In genomic region chr1:24932284-24932683, GRCh38 we compare ENCODE assay signal across 9 cellular contexts. TPM values are rescaled to one million over a fixed set of nuclear protein-coding genes. Genes with fewer than 3 reads are reported as not detected.
A peak's percentile ranks its signal among the peaks of the same experiment; 100 is the strongest.
DNase-seq lines count a peak whose midpoint lies in the region; ATAC-seq and TF ChIP-seq lines count a peak whose summit lies in the region.
"Had no signal": no experiment of that assay in that cellular context is flagged by ENCODE, and none has a peak within 500 bp of the region (broad histone marks: within the 10 kb centered on the region; RNA-seq: fewer than 3 reads in every experiment).

No MANE protein-coding gene starts in this region.

- H3K9me3 ChIP-seq in mucosa of descending colon = no peaks in the 10 kb centered on the region

- intact Hi-C loops in activated CD4-positive, alpha-beta T cell treated with anti-CD3 and anti-CD28 coated beads for 36 hours (cut with DNase I, micrococcal nuclease) = loop anchor here (1.0 to 5.0 kb wide), 4 partner anchors 23 to 170 kb away; no protein-coding TSS in a partner anchor
- intact Hi-C loops in dorsolateral prefrontal cortex (cut with DNase I) (loop anchor here (5.0 to 10.0 kb wide), 3 partner anchors 173 to 270 kb away; no protein-coding TSS in a partner anchor), mucosa of descending colon (cut with DNase I, micrococcal nuclease) (no loop called here)

- POLR2A ChIA-PET in activated CD4-positive, alpha-beta T cell treated with anti-CD3 and anti-CD28 coated beads for 36 hours (lab: Charles Lee) = interaction anchor here (1.1 to 1.3 kb wide), 2 partner anchors 20 to 105 kb away, joined by 4 to 5 read pairs; no protein-coding TSS in a partner anchor

- H3K27ac Mint-ChIP-seq in activated CD4-positive, alpha-beta T cell treated with anti-CD3 and anti-CD28 coated beads for 36 hours = peak overlapping the region; percentile 59

- peaks cover 67% of the 10 kb centered on the region for H3K4me1 Mint-ChIP-seq in activated CD4-positive, alpha-beta T cell treated with anti-CD3 and anti-CD28 coated beads for 36 hours

- peaks cover 64% of the 10 kb centered on the region for H3K36me3 Mint-ChIP-seq in activated CD4-positive, alpha-beta T cell treated with anti-CD3 and anti-CD28 coated beads for 36 hours (ENCODE audit: low read depth)

- H3K4me1 ChIP-seq in mucosa of descending colon (ENCODE audit: low read depth) (peaks cover 14% of the 10 kb centered on the region), urinary bladder (ENCODE audit: insufficient read depth) (no peaks in the 10 kb centered on the region)

- H3K36me3 ChIP-seq in mucosa of descending colon (ENCODE audit: low read depth) (no peaks in the 10 kb centered on the region), urinary bladder (ENCODE audit: insufficient read depth) (no peaks in the 10 kb centered on the region)

- peak overlapping the region in 34 of 59 donors; percentile 5 to 53 (median 28) for H3K4me3 ChIP-seq in dorsolateral prefrontal cortex
- H3K4me3 ChIP-seq in mucosa of descending colon = no peak overlapping the region
- peak overlapping the region; percentile 4 for H3K4me3 ChIP-seq in urinary bladder (ENCODE audit: low read depth, low read length)

- H3K27me3 Mint-ChIP-seq in activated CD4-positive, alpha-beta T cell treated with anti-CD3 and anti-CD28 coated beads for 36 hours = no peaks in the 10 kb centered on the region

- TF ChIP-seq CTCF in dorsolateral prefrontal cortex (IDR thresholded peaks at IDR 0.05 in 54 of 56, conservative IDR thresholded peaks at IDR 0.05 in 2 of 56; ENCODE audit: low read depth in 1 of 56, partially characterized antibody in 56 of 56) (peak in 54 of 56 donors; percentile 19 to 86 (median 69)), mucosa of descending colon (IDR thresholded peaks at IDR 0.05) (peak; percentile 81)

- DNase-seq in DMS153 (lab: John Stamatoyannopoulos, UW) (peak; percentile 28), KBM-7 (peak; percentile 63), dorsolateral prefrontal cortex (peak in 2 of 10 donors; percentile 30 to 58), mucosa of descending colon (peak; percentile 58 to 77 (median 66)), putamen (ENCODE audit: low spot score) (no peak)
- peak; percentile 82 for DNase-seq in activated CD4-positive, alpha-beta T cell treated with anti-CD3 and anti-CD28 coated beads for 36 hours

- peaks cover 8 to 80% (median 70%) of the 10 kb centered on the region in 45 donors for H3K27me3 ChIP-seq in dorsolateral prefrontal cortex

- peak; percentile 16 for ATAC-seq in activated CD4-positive, alpha-beta T cell treated with anti-CD3 and anti-CD28 coated beads for 36 hours
- ATAC-seq in mucosa of descending colon = peak; percentile 58
- no peak for ATAC-seq in HG02885 (IDR thresholded peaks at IDR 0.05; ENCODE audit: poor library complexity, unreplicated experiment)

- no peaks in the 10 kb centered on the region for H3K9me3 Mint-ChIP-seq in activated CD4-positive, alpha-beta T cell treated with anti-CD3 and anti-CD28 coated beads for 36 hours (ENCODE audit: low read depth)

- no peak overlapping the region for H3K27ac ChIP-seq in dorsolateral prefrontal cortex
- H3K27ac ChIP-seq in urinary bladder (ENCODE audit: low read depth) = no peak overlapping the region
- H3K27ac ChIP-seq: KMS-11 had no signal

- peak overlapping the region; percentile 70 for H3K4me3 Mint-ChIP-seq in activated CD4-positive, alpha-beta T cell treated with anti-CD3 and anti-CD28 coated beads for 36 hours

- CTCF ChIA-PET in activated CD4-positive, alpha-beta T cell treated with anti-CD3 and anti-CD28 coated beads for 36 hours (lab: Charles Lee) = interaction anchor here (0.6 to 9.6 kb wide), 30 partner anchors 9 to 289 kb away, joined by 3 to 109 read pairs (median 4); no protein-coding TSS in a partner anchor

- in situ Hi-C loops in KBM-7 (cut with MboI; ENCODE audit: low pct_unique_long_range_greater_than_20kb, low sequenced_read_pairs) = no loop called here

- WGBS in urinary bladder = 3% methylated on average over 34 of the region's 34 CpGs

RNA-seq across cellular contexts. Expression of gene RUNX3, which starts 2.2 kb away (rescaled TPM):
- 100 to 1,000 TPM; 156 to 167 TPM for total RNA-seq in activated CD4-positive, alpha-beta T cell treated with anti-CD3 and anti-CD28 coated beads for 36 hours
- 1 to 10 TPM in 55 of 120 experiments, under 1 TPM in 65; 0.29 to 3.9 (median 0.96) TPM for total RNA-seq in dorsolateral prefrontal cortex
- 1 to 10 TPM; 3.2 to 6.1 (median 5.0) TPM for total RNA-seq in mucosa of descending colon
- total RNA-seq in urinary bladder = 0.37 TPM
- 2.5 TPM for polyA plus RNA-seq in urinary bladder

Comparison
In these comparisons a context has a peak if more than half of its experiments do, and no peak if none do; other contexts are left out.
1. RNA of gene RUNX3, which starts 2.2 kb away (total RNA-seq): 156 to 167 TPM in activated CD4-positive, alpha-beta T cell treated with anti-CD3 and anti-CD28 coated beads for 36 hours; 3.2 to 6.1 TPM in mucosa of descending colon, 0.29 to 3.9 TPM in dorsolateral prefrontal cortex and 0.37 TPM in urinary bladder (single experiment); every median in the first group is over 10 times any median in the second.
2. intact Hi-C loops: an anchor here in activated CD4-positive, alpha-beta T cell treated with anti-CD3 and anti-CD28 coated beads for 36 hours (1.0 to 5.0 kb wide) and dorsolateral prefrontal cortex (5.0 to 10.0 kb wide); none called in mucosa of descending colon.